8 cellular contexts compared by ENCODE assay signal in genomic region chr10:80535671-80536360, GRCh38. TPM values are rescaled to one million over a fixed set of nuclear protein-coding genes. Genes with fewer than 3 reads are reported as not detected.
DNase-seq lines count a peak whose midpoint lies in the region; ATAC-seq, FAIRE-seq and TF ChIP-seq lines count a peak whose summit lies in the region.

No MANE protein-coding gene starts in this region.

- POLR2A ChIA-PET in K562 (lab: Yijun Ruan, JAX) = no interaction called here

- peak overlapping the region; percentile 98 for H2AFZ ChIP-seq in K562 (ENCODE audit: low read depth, low read length)

- ATAC-seq in HG03457 (IDR thresholded peaks at IDR 0.05; ENCODE audit: unreplicated experiment) (peak; percentile 81), T-helper 17 cell (peak; percentile 89), K562 (peak; percentile 99)

- H3K27ac ChIP-seq in K562 (ENCODE audit: extremely low read depth, low read depth, low read length) (peak overlapping the region; percentile 25; the same call in 1 of the 3 replicates), layer of hippocampus (ENCODE audit: low read depth, low read length) (peak overlapping the region; percentile 38)

- H3K9me1 ChIP-seq in K562 (ENCODE audit: control insufficient read depth, insufficient read depth, low read length) = no peaks in the 10 kb centered on the region

- TF ChIP-seq CTCF in AG09319 (IDR thresholded peaks at IDR 0.05; ENCODE audit: low read depth, low read length) (peak; percentile 28), K562 (IDR thresholded peaks at IDR 0.05 in 2 of 3, conservative IDR thresholded peaks at IDR 0.05 in 1 of 3; ENCODE audit: insufficient read depth in 2 of 3, low read depth in 1 of 3, low read length in 3 of 3) (peak; percentile 72 to 88 (median 81))

- H3K4me2 ChIP-seq in K562 (ENCODE audit: insufficient read depth, low read length) = peak overlapping the region; percentile 68

- H4K20me1 ChIP-seq in K562 (replicated peaks; ENCODE audit: control insufficient read depth, insufficient read depth, low read length) = peaks cover 4% of the 10 kb centered on the region; the same call in 1 of the 2 replicates

- H3K4me3 ChIP-seq in K562 = peak overlapping the region; percentile 32

- no peaks in the 10 kb centered on the region for H3K79me2 ChIP-seq in K562 (ENCODE audit: control insufficient read depth, insufficient read depth, low read length)

- no TSS peak for BruUV-seq in K562 (replicated peaks; lab: Mats Ljungman, UMichigan)

- no peaks in the 10 kb centered on the region for H3K27me3 Mint-ChIP-seq in T-helper 17 cell

- WGBS in K562 (ENCODE audit: insufficient coverage, low coverage, missing lambda C conversion rate) = 19% methylated on average over 43 of the region's 50 CpGs

- peak; percentile 5 for DNase-seq in AG09319 (ENCODE audit: extremely low read depth, low read depth)
- DNase-seq in T-helper 17 cell = peak; percentile 59 to 61 (median 59)
- peak; percentile 81 to 94 (median 92) for DNase-seq in K562 (ENCODE audit: extremely low read depth in 1 of 4, low spot score in 3 of 4)
- DNase-seq in stimulated activated CD4-positive, alpha-beta T cell treated with anti-CD3 and anti-CD28 coated beads, TNF-alpha, amount 100 ng/mL, for 48 hours (ENCODE audit: low read depth in 3 of 3) = peak; percentile 44 to 72 (median 63)
- no peak for DNase-seq in ACHN

- CTCF ChIA-PET in K562 (lab: Yijun Ruan, JAX; ENCODE audit: low intra/inter-chr PET ratio) = no interaction called here

- H3K27me3 ChIP-seq in K562 (ENCODE audit: control insufficient read depth in 2 of 2, insufficient read depth in 2 of 2, low read length in 2 of 2) (peaks cover 25 to 32% of the 10 kb centered on the region in 2 experiments; a peak in 4 of 5 replicates), layer of hippocampus (ENCODE audit: control insufficient read depth, insufficient read depth, low read length) (peaks cover 2% of the 10 kb centered on the region)

- no peak for FAIRE-seq in K562 (lab: Jason Lieb, UNC)

- H3K36me3 Mint-ChIP-seq in T-helper 17 cell (ENCODE audit: low read depth) = no peaks in the 10 kb centered on the region

- in situ Hi-C loops in K562 (cut with MboI) (no loop called here), ACHN (cut with HindIII; ENCODE audit: low pct_ligation_motif_present, low pct_unique_long_range_greater_than_20kb, low sequenced_read_pairs) (no loop called here)

- TF ChIP-seq POLR2A in GM19099 (IDR thresholded peaks at IDR 0.05; ENCODE audit: extremely low read depth, insufficient read length, low read depth) (peak; percentile 78), K562 (conservative IDR thresholded peaks at IDR 0.05) (no peak)

- H3K27ac Mint-ChIP-seq in T-helper 17 cell = peak overlapping the region; percentile 95

- H3K36me3 ChIP-seq in K562 (ENCODE audit: control insufficient read depth, insufficient read depth, low read length) = no peaks in the 10 kb centered on the region

- intact Hi-C loops in K562 (cut with micrococcal nuclease) = no loop called here

- H3K4me1 ChIP-seq in K562 (replicated peaks in 1 of 2; ENCODE audit: control insufficient read depth in 2 of 2, insufficient read depth in 2 of 2, low read length in 2 of 2) = peaks cover 10 to 18% of the 10 kb centered on the region in 2 experiments; a peak in 4 of 5 replicates

- peak overlapping the region; percentile 21 to 81; a peak in 3 of 4 replicates for H3K9ac ChIP-seq in K562 (ENCODE audit: insufficient read depth in 1 of 2, low read depth in 2 of 2, low read length in 2 of 2)

- no peaks in the 10 kb centered on the region for H3K9me3 ChIP-seq in T-helper 17 cell (ENCODE audit: control insufficient read depth, low read length, poor library complexity, severe bottlenecking)
- no peaks in the 10 kb centered on the region for H3K9me3 ChIP-seq in K562 (replicated peaks; ENCODE audit: control insufficient read depth, insufficient read depth, low read depth, low read length)

- TF ChIP-seq EP300 in K562 (IDR thresholded peaks at IDR 0.05; ENCODE audit: low read length) = no peak

- TF ChIP-seq RAD21 in K562 (CRISPR knock-in tag; conservative IDR thresholded peaks at IDR 0.05 in 1 of 2, IDR thresholded peaks at IDR 0.05 in 1 of 2) = peak; percentile 39 to 64

- H3K4me3 Mint-ChIP-seq in T-helper 17 cell = peak overlapping the region; percentile 94

- H3K4me1 Mint-ChIP-seq in T-helper 17 cell = peaks cover 20% of the 10 kb centered on the region

TF ChIP-seq in K562, 482 proteins besides CTCF, POLR2A, EP300 and RAD21 (continues in another document):
- TF ChIP-seq ETV1 (tag; conservative IDR thresholded peaks at IDR 0.05; ENCODE audit: low read depth) (peak; percentile 37; the same call in 1 of the 2 replicates), MECOM (CRISPR knock-in tag; IDR thresholded peaks at IDR 0.05) (0 out of 2 replicates have a peak, but pooled peaks have one; percentile 60), REST (CRISPR knock-in tag; IDR thresholded peaks at IDR 0.05; ENCODE audit: low read depth) (no peak), BACH1 (tag; IDR thresholded peaks at IDR 0.05) (no peak), JUNB (CRISPR knock-in tag; conservative IDR thresholded peaks at IDR 0.05) (no peak), FOXJ3 (CRISPR knock-in tag; IDR thresholded peaks at IDR 0.05) (no peak), ZNF398 (CRISPR knock-in tag; IDR thresholded peaks at IDR 0.05) (no peak), NR1H2 (CRISPR knock-in tag; IDR thresholded peaks at IDR 0.05) (no peak), EGR1 (conservative IDR thresholded peaks at IDR 0.05) (no peak)

RNA-seq across cellular contexts. Expression of gene SH2D4B, which starts 1.9 kb away (rescaled TPM):
- total RNA-seq in T-helper 17 cell = under 1 TPM; 0.18 to 0.30 TPM
- total RNA-seq in K562 (2011; cell fraction: chromatin; rRNA removed; ENCODE audit: low replicate concordance) = 0.09 TPM in 1 of 2 replicates, not detected in the other
- total RNA-seq in K562 (2011; cell fraction: nucleolus; rRNA removed) = 0.26 TPM in 1 of 2 replicates, not detected in the other
- 0.22 TPM in 1 of 2 replicates, not detected in the other for total RNA-seq in K562 (2011; cell fraction: nucleoplasm; rRNA removed)
- total RNA-seq in K562 (2014; rRNA removed) = 0.29 TPM in 1 of 2 replicates, not detected in the other
- 0.04 TPM in 1 of 2 replicates, not detected in the other for total RNA-seq in K562 (2014; rRNA removed; fragmentation: Illumina TruSeq; extraction: Trizol)
- total RNA-seq in K562 (2015; rRNA removed; fragmentation: Illumina TruSeq; extraction: Trizol) = 0.04 TPM in 2 replicates
- 0.13 TPM in 1 of 2 replicates, not detected in the other for total RNA-seq in K562 (2021)
- polyA plus RNA-seq in K562 (2011; rRNA removed) = 0.03 TPM in 1 of 2 replicates, not detected in the other
- polyA plus RNA-seq in K562 (2011; cell fraction: cytosol; rRNA removed) = not detected in 2 replicates
- polyA plus RNA-seq in K562 (2011; cell fraction: nucleus; rRNA removed) = 0.03 TPM in 1 of 2 replicates, not detected in the other
- 0.05 and 0.06 TPM in 2 replicates for polyA plus RNA-seq in K562 (2012)
- not detected in 2 replicates for polyA plus RNA-seq in K562 (2014; fragmentation: Illumina TruSeq; extraction: Trizol)
- under 1 TPM in 1 of 2 experiments, not detected in 1; 0.14 TPM for polyA plus RNA-seq in K562 (2014; fragmentation: Nextera tagmentation; extraction: Ambion mirVana)
- not detected in 2 replicates for polyA plus RNA-seq in K562 (2014; rRNA removed)
- not detected in 2 replicates for polyA minus RNA-seq in K562 (2011; rRNA and poly(A)+ RNA removed)
- not detected in 2 replicates for polyA minus RNA-seq in K562 (2011; cell fraction: cytosol; rRNA and poly(A)+ RNA removed)
- not detected in 2 replicates for polyA minus RNA-seq in K562 (2011; cell fraction: nucleus; rRNA and poly(A)+ RNA removed)
